Comparison of ENCODE assay signal across 23 cellular contexts in the genomic region with DNA sequence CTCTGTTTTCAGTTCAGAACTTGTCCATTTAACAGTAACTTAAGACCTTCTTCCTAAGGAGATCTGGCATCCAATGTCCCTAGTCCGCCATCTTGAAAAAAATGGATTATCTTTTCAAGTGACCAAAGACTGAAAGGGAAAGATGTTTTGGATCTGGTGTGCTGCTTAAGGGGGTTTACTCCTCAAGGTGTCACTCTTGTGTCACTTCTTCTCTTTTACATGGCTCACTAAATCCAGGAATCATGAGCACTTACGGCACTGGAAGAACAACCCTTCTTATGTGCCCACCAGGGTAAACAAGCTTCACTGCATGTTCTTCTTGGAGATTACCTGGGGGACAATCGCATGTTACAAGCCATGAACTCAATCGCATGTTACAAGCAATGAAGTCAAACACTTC. TPM values are rescaled to one million over a fixed set of nuclear protein-coding genes. Genes with fewer than 3 reads are reported as not detected.
DNase-seq lines count a peak whose midpoint lies in the region; ATAC-seq and TF ChIP-seq lines count a peak whose summit lies in the region.
"Had no signal": no experiment of that assay in that cellular context is flagged by ENCODE, and none has a peak within 500 bp of the region (broad histone marks: within the 10 kb centered on the region; RNA-seq: fewer than 3 reads in every experiment).

No MANE protein-coding gene starts in this region.

- no peak overlapping the region for H3K4me3 Mint-ChIP-seq in mesothelial cell of epicardium
- H3K4me3 Mint-ChIP-seq: CD8-positive, alpha-beta memory T cell; T-cell had no signal

- H3K36me3 Mint-ChIP-seq in mesothelial cell of epicardium, result no peaks in the 10 kb centered on the region

- no peak overlapping the region for H3K27ac Mint-ChIP-seq in mesothelial cell of epicardium
- H3K27ac Mint-ChIP-seq: CD8-positive, alpha-beta memory T cell; T-cell had no signal

- DNase-seq in DMS53 (lab: John Stamatoyannopoulos, UW), result peak; percentile 16
- DNase-seq in DMS53 treated with DMSO at 0.1 percent for 48 hours (lab: John Stamatoyannopoulos, UW; ENCODE audit: unreplicated experiment), result no peak
- DNase-seq in foreskin keratinocyte, result no peak
- DNase-seq in DMS79 treated with DMSO at 0.1 percent for 48 hours (lab: John Stamatoyannopoulos, UW), result no peak
- DNase-seq in NCI-H2196 (lab: John Stamatoyannopoulos, UW; ENCODE audit: unreplicated experiment), result no peak
- no peak for DNase-seq in mesothelial cell of epicardium (ENCODE audit: low spot score in 2 of 2, unreplicated experiment in 2 of 2)
- DNase-seq: CD8-positive, alpha-beta memory T cell; KBM-7; NCI-H1048; NCI-H1436 treated with DMSO at 0.1 percent for 48 hours; NCI-H2029 treated with DMSO at 0.1 percent for 48 hours; NCI-H524 treated with DMSO at 0.1 percent for 48 hours; Right ventricle myocardium superior; SK-N-SH; T-cell had no signal

- ATAC-seq in foreskin keratinocyte, result no peak
- no peak for ATAC-seq in esophagus mucosa
- ATAC-seq: T-cell had no signal

- H3K4me1 Mint-ChIP-seq in mesothelial cell of epicardium, result no peaks in the 10 kb centered on the region
- H3K4me1 Mint-ChIP-seq: CD8-positive, alpha-beta memory T cell; T-cell had no signal

- 0 out of 2 replicates have a peak, but pooled peaks have one; percentile 20 for TF ChIP-seq CTCF in VCaP (conservative IDR thresholded peaks at IDR 0.05)
- TF ChIP-seq CTCF in foreskin keratinocyte (conservative IDR thresholded peaks at IDR 0.05), result peak; percentile 35
- no peak for TF ChIP-seq CTCF in mesothelial cell of epicardium (IDR thresholded peaks at IDR 0.05; ENCODE audit: unreplicated experiment)

- no peaks in the 10 kb centered on the region for H3K4me1 ChIP-seq in foreskin keratinocyte
- H3K4me1 ChIP-seq: HAP-1 had no signal

- H3K27ac ChIP-seq in VCaP, result no peak overlapping the region
- H3K27ac ChIP-seq in foreskin keratinocyte, result no peak overlapping the region
- H3K27ac ChIP-seq: 22Rv1, BLaER1, HL-60 had no signal

- H3K9me3 Mint-ChIP-seq in mesothelial cell of epicardium, result peaks cover 20% of the 10 kb centered on the region

- H3K27me3 ChIP-seq in foreskin keratinocyte, result no peaks in the 10 kb centered on the region
- H3K27me3 ChIP-seq: BLaER1 had no signal

- peaks cover 15% of the 10 kb centered on the region for H3K27me3 Mint-ChIP-seq in mesothelial cell of epicardium (ENCODE audit: low read depth)

RNA-seq across cellular contexts. Expression of gene ANXA8, which starts 43.7 kb away (rescaled TPM):
- total RNA-seq in foreskin keratinocyte, result 562 and 572 TPM in 2 replicates
- polyA plus RNA-seq in foreskin keratinocyte, result 481 and 486 TPM in 2 replicates
- 2.0 to 2.8 TPM (median 2.3 TPM) in 3 replicates for total RNA-seq in mesothelial cell of epicardium
- total RNA-seq in esophagus mucosa, result 203 TPM
- total RNA-seq: CD8-positive, alpha-beta memory T cell; T-cell had no signal
- polyA plus RNA-seq: CD8-positive, alpha-beta memory T cell had no signal

RNA-seq across cellular contexts. Expression of gene FAM25G, which starts 51.3 kb away (rescaled TPM):
- 0.74 TPM in 1 of 2 replicates, not detected in the other for total RNA-seq in foreskin keratinocyte
- 0.36 and 0.87 TPM in 2 replicates for polyA plus RNA-seq in foreskin keratinocyte
- total RNA-seq in mesothelial cell of epicardium, result not detected in 3 replicates
- 3.4 TPM for total RNA-seq in esophagus mucosa
- total RNA-seq: CD8-positive, alpha-beta memory T cell; Daoy; M059J; Right ventricle myocardium superior; T-cell had no signal
- polyA plus RNA-seq: CD8-positive, alpha-beta memory T cell; SK-N-SH had no signal

RNA-seq across cellular contexts. Expression of gene ZNF488, which starts 56.1 kb away (rescaled TPM):
- total RNA-seq in foreskin keratinocyte (1.6 and 1.9 TPM in 2 replicates), mesothelial cell of epicardium (0.96 to 1.4 TPM (median 0.99 TPM) in 3 replicates), esophagus mucosa (0.60 TPM)
- 1.2 and 1.5 TPM in 2 replicates for polyA plus RNA-seq in foreskin keratinocyte
- total RNA-seq: Right ventricle myocardium superior, T-cell had no signal
- polyA plus RNA-seq: CD8-positive, alpha-beta memory T cell had no signal

Comparison
In these comparisons a context has a peak if more than half of its experiments do, and no peak if none do; other contexts are left out.
1. RNA of gene ANXA8, which starts 43.7 kb away (total RNA-seq): 562 to 572 TPM in foreskin keratinocyte and 203 TPM in esophagus mucosa (single experiment); 2.0 to 2.8 TPM in mesothelial cell of epicardium; every median in the first group is over 10 times any median in the second.